ENCODE assay signal across 15 cellular contexts in the genomic region with DNA sequence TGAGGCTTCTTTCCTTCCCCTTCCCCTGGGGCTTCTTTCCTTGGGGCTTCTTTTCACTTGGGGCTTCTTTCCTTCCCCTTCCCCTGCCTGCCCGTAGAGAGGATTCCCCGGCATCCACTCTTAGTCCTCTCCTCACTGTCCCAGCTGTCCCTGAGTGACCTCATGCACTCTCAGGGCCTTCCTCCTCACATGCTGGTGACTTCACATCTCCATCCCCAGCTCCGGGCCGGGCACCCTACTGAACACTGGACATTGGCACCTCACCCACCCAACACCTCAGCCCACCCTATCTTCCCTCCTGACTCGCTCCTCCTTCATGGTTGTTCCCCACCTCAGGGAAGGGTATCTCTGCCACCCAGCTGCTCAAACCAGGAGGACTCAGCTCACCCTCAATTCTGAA.
DNase-seq lines count a peak whose midpoint lies in the region; ATAC-seq and TF ChIP-seq lines count a peak whose summit lies in the region.
"Had no signal": no experiment of that assay in that cellular context is flagged by ENCODE, and none has a peak within 500 bp of the region (broad histone marks: within the 10 kb centered on the region; RNA-seq: fewer than 3 reads in every experiment).

No MANE protein-coding gene starts in this region.

- H4K91ac ChIP-seq in IMR-90 (ENCODE audit: insufficient read depth, low read depth, low read length): no peak overlapping the region; the same call in 1 of the 2 replicates
- H4K91ac ChIP-seq in mesenchymal stem cell (ENCODE audit: low read length): no peak overlapping the region

- TF ChIP-seq POLR2A in IMR-90 (IDR thresholded peaks at IDR 0.05; ENCODE audit: low read depth, low read length) (no peak), gastrocnemius medialis (IDR thresholded peaks at IDR 0.05) (no peak)

- H3K27me3 ChIP-seq in ACC112 (ENCODE audit: insufficient read depth, low read length) (no peaks in the 10 kb centered on the region), IMR-90 (ENCODE audit: control insufficient read depth, insufficient read depth, low read length) (no peaks in the 10 kb centered on the region), mesenchymal stem cell (ENCODE audit: control insufficient read depth in 1 of 2, insufficient read depth in 1 of 2, low read length in 2 of 2) (no peaks in the 10 kb centered on the region), gastrocnemius medialis (no peaks in the 10 kb centered on the region)
- H3K27me3 ChIP-seq: MG63 had no signal

- 0 out of 2 replicates have a peak overlapping the region, but pooled peaks have one; percentile 11 for H3K14ac ChIP-seq in IMR-90 (replicated peaks; ENCODE audit: low read depth, low read length)
- no peak overlapping the region for H3K14ac ChIP-seq in mesenchymal stem cell (ENCODE audit: low read length in 2 of 2)

- no peaks in the 10 kb centered on the region for H3K9me3 ChIP-seq in IMR-90 (ENCODE audit: control insufficient read depth, insufficient read depth, low read length)
- no peaks in the 10 kb centered on the region for H3K9me3 ChIP-seq in mesenchymal stem cell (ENCODE audit: control insufficient read depth, low read length)
- no peaks in the 10 kb centered on the region for H3K9me3 ChIP-seq in gastrocnemius medialis
- H3K9me3 ChIP-seq: MG63 had no signal

- H2BK12ac ChIP-seq in mesenchymal stem cell (ENCODE audit: low read length in 2 of 2): no peak overlapping the region

- H3K4me1 ChIP-seq in ACC112 (ENCODE audit: control insufficient read depth, insufficient read depth, low read length, unreplicated experiment) (peaks cover 32% of the 10 kb centered on the region), IMR-90 (ENCODE audit: control insufficient read depth, insufficient read depth, low read length) (peaks cover 16% of the 10 kb centered on the region), mesenchymal stem cell (ENCODE audit: control insufficient read depth, insufficient read depth, low read depth, low read length) (peaks cover 11% of the 10 kb centered on the region), gastrocnemius medialis (peaks cover 3% of the 10 kb centered on the region in 2 donors)

- in situ Hi-C loops in IMR-90 (cut with MboI; ENCODE audit: low sequenced_read_pairs): no loop called here
- in situ Hi-C loops in gastrocnemius medialis (cut with MboI; ENCODE audit: low sequenced_read_pairs in 4 of 4): no loop called here

- ATAC-seq in IMR-90 (ENCODE audit: low read depth) (no peak), gastrocnemius medialis (no peak), GM21423 (IDR thresholded peaks at IDR 0.05; ENCODE audit: unreplicated experiment) (no peak)

- 0 out of 2 replicates have a peak, but pooled peaks cover 5% of the 10 kb centered on the region for H4K20me1 ChIP-seq in IMR-90 (ENCODE audit: insufficient read depth, low read length)

- H2AK5ac ChIP-seq in IMR-90 (ENCODE audit: low read depth, low read length) (no peak overlapping the region), mesenchymal stem cell (ENCODE audit: low read length, severe bottlenecking) (no peak overlapping the region)

- TF ChIP-seq CTCF in IMR-90 (conservative IDR thresholded peaks at IDR 0.05; ENCODE audit: low read depth, low read length) (no peak), gastrocnemius medialis (IDR thresholded peaks at IDR 0.05 in 4 of 5, conservative IDR thresholded peaks at IDR 0.05 in 1 of 5) (no peak)

- H2BK120ac ChIP-seq in IMR-90 (ENCODE audit: low read depth, low read length) (no peak overlapping the region), mesenchymal stem cell (ENCODE audit: low read depth, low read length) (no peak overlapping the region)

- BruUV-seq in IMR-90 (replicated peaks; lab: Mats Ljungman, UMichigan): no TSS peak

- POLR2A ChIA-PET in IMR-90 (lab: Charles Lee; ENCODE audit: unreplicated experiment): no interaction called here

- no peak for TF ChIP-seq RAD21 in IMR-90 (IDR thresholded peaks at IDR 0.05; ENCODE audit: low read length)

- H3K9ac ChIP-seq in IMR-90 (ENCODE audit: low read depth, low read length) (no peak overlapping the region), mesenchymal stem cell (ENCODE audit: low read length) (no peak overlapping the region)

- CTCF ChIA-PET in IMR-90 (lab: Yijun Ruan, JAX): interaction anchor here (1.1 kb wide), 1 partner anchor 14 kb away, joined by 4 read pairs; no protein-coding TSS in a partner anchor

- H3K4me2 ChIP-seq in IMR-90 (ENCODE audit: low read depth, low read length) (no peak overlapping the region), mesenchymal stem cell (ENCODE audit: low read length, poor library complexity, severe bottlenecking) (no peak overlapping the region)

- H3K9me1 ChIP-seq in IMR-90 (ENCODE audit: insufficient read depth, low read length): peaks cover 24% of the 10 kb centered on the region

- dilution Hi-C loops in IMR-90 (cut with HindIII; ENCODE audit: low sequenced_read_pairs, unreplicated experiment): no loop called here

- H3K4ac ChIP-seq in IMR-90 (ENCODE audit: low read depth, low read length): no peak overlapping the region; the same call in 1 of the 2 replicates
- no peak overlapping the region for H3K4ac ChIP-seq in mesenchymal stem cell (ENCODE audit: low read depth in 1 of 2, low read length in 2 of 2)

- H3K79me2 ChIP-seq in ACC112 (ENCODE audit: control insufficient read depth, insufficient read depth, low read length, unreplicated experiment): peaks cover 35% of the 10 kb centered on the region

- DNase-seq in IMR-90: no peak
- no peak for DNase-seq in mesenchymal stem cell
- no peak for DNase-seq in gastrocnemius medialis
- no peak for DNase-seq in NCI-H187 treated with DMSO at 0.1 percent for 48 hours (lab: John Stamatoyannopoulos, UW)
- no peak for DNase-seq in NCI-H2227 treated with DMSO at 0.1 percent for 48 hours (lab: John Stamatoyannopoulos, UW)
- DNase-seq: AML-193, COR-L47, EL, Karpas-422, MG63, NCI-H1092, NCI-H146, NCI-H2081 treated with DMSO at 0.1 percent for 48 hours had no signal

- H3K36me3 ChIP-seq in ACC112 (ENCODE audit: insufficient read depth, low read length) (peaks cover 10% of the 10 kb centered on the region; the same call in 1 of the 2 replicates), IMR-90 (ENCODE audit: control insufficient read depth, insufficient read depth, low read length) (peaks cover 43% of the 10 kb centered on the region), mesenchymal stem cell (ENCODE audit: control insufficient read depth in 1 of 2, insufficient read depth in 2 of 2, low read depth in 1 of 2, low read length in 2 of 2) (peaks cover 15 to 47% of the 10 kb centered on the region in 2 experiments), gastrocnemius medialis (no peaks in the 10 kb centered on the region)

- H4K5ac ChIP-seq in IMR-90 (ENCODE audit: low read depth, low read length): no peak overlapping the region; the same call in 1 of the 2 replicates

- intact Hi-C loops in IMR-90 (cut with micrococcal nuclease) (no loop called here), gastrocnemius medialis (cut with DNase I; ENCODE audit: low total_unique reads) (no loop called here)

- H3K56ac ChIP-seq in IMR-90 (ENCODE audit: extremely low read depth, insufficient read depth, low read length): no peak overlapping the region

- H2BK5ac ChIP-seq in IMR-90 (ENCODE audit: low read depth, low read length, poor library complexity, severe bottlenecking) (peak overlapping the region; percentile 15), mesenchymal stem cell (ENCODE audit: low read depth, low read length, poor library complexity, severe bottlenecking) (no peak overlapping the region)

- H3K23ac ChIP-seq in IMR-90 (ENCODE audit: low read depth, low read length) (no peak overlapping the region), mesenchymal stem cell (ENCODE audit: low read length in 2 of 2) (no peak overlapping the region)

- H3K18ac ChIP-seq in IMR-90 (ENCODE audit: low read depth, low read length) (no peak overlapping the region; the same call in 1 of the 2 replicates), mesenchymal stem cell (ENCODE audit: low read depth in 1 of 2, low read length in 2 of 2) (no peak overlapping the region)

- H3K27ac ChIP-seq in ACC112 (ENCODE audit: low read depth, low read length) (peak overlapping the region; percentile 74), IMR-90 (ENCODE audit: insufficient read depth, low read length) (peak overlapping the region; percentile 44; the same call in 1 of the 2 replicates), mesenchymal stem cell (ENCODE audit: low read length, poor library complexity, severe bottlenecking) (no peak overlapping the region), gastrocnemius medialis (peak overlapping the region; percentile 24 to 46 (median 36))

- WGBS in IMR-90 (ENCODE audit: extremely low coverage in 2 of 2, insufficient read length in 1 of 2), 2 experiments: 94% methylated on average over 2 of the region's 5 CpGs; no CpG with 5 or more reads in 1 of the 2 experiments
- WGBS in mesenchymal stem cell: 91% methylated on average over 5 of the region's 5 CpGs

- H2BK15ac ChIP-seq in IMR-90 (ENCODE audit: low read depth, low read length): no peak overlapping the region
- peak overlapping the region; percentile 4 for H2BK15ac ChIP-seq in mesenchymal stem cell (ENCODE audit: low read depth, poor library complexity, severe bottlenecking)

- H2BK20ac ChIP-seq in IMR-90 (ENCODE audit: low read depth, low read length): no peak overlapping the region

- H2AK9ac ChIP-seq in IMR-90 (replicated peaks; ENCODE audit: low read depth, low read length, poor library complexity): no peak overlapping the region

- no peak overlapping the region for H2AFZ ChIP-seq in ACC112 (ENCODE audit: low read length, unreplicated experiment)
- H2AFZ ChIP-seq in IMR-90 (replicated peaks; ENCODE audit: low read length, poor library complexity): no peak overlapping the region
- no peak overlapping the region for H2AFZ ChIP-seq in mesenchymal stem cell (ENCODE audit: low read depth, low read length)

- no peak overlapping the region; a peak in 1 of 4 replicates for H4K8ac ChIP-seq in IMR-90 (ENCODE audit: low read depth in 2 of 2, low read length in 2 of 2)
- no peak overlapping the region for H4K8ac ChIP-seq in mesenchymal stem cell (ENCODE audit: low read length)

- H3K4me3 ChIP-seq in ACC112 (ENCODE audit: low read depth, low read length) (no peak overlapping the region), IMR-90 (ENCODE audit: insufficient read depth, low read depth, low read length) (no peak overlapping the region), mesenchymal stem cell (ENCODE audit: insufficient read depth in 1 of 2, low read depth in 1 of 2, low read length in 2 of 2) (no peak overlapping the region), gastrocnemius medialis (no peak overlapping the region)
- H3K4me3 ChIP-seq: MG63 had no signal

- H3K79me1 ChIP-seq in IMR-90 (ENCODE audit: low read depth in 1 of 2, low read length in 2 of 2) (peaks cover 40 to 85% of the 10 kb centered on the region in 2 experiments), mesenchymal stem cell (replicated peaks; ENCODE audit: low read length, poor library complexity, severe bottlenecking) (peaks cover 33% of the 10 kb centered on the region)
